ENCODE assay signal across 22 cellular contexts in the genomic region with DNA sequence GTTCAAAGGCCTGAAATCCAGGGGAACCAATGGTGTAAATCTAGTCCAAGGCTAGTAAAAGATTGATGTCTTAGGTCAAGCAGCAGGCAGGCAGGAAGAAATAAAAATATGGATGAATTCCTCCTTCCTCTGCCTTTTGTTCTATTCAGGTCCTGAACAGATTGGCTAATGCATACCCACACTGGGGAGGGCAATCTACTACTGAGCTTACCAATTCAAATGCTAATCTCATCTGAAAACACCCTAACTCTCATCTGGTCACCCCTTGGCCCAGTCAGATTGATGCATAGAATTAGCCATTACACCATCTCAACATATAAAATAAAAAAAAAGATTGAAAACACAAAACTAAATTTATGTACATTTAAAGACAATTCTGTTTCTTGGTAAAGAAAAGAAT. TPM values are rescaled to one million over a fixed set of nuclear protein-coding genes. Genes with fewer than 3 reads are reported as not detected.
A peak's percentile ranks its signal among the peaks of the same experiment; 100 is the strongest.
DNase-seq lines count a peak whose midpoint lies in the region; ATAC-seq, FAIRE-seq and TF ChIP-seq lines count a peak whose summit lies in the region.
"Had no signal": no experiment of that assay in that cellular context is flagged by ENCODE, and none has a peak within 500 bp of the region (broad histone marks: within the 10 kb centered on the region; RNA-seq: fewer than 3 reads in every experiment).

No MANE protein-coding gene starts in this region.

- H3K4me2 ChIP-seq in H1 (ENCODE audit: insufficient read depth in 1 of 2, low read depth in 2 of 2, low read length in 2 of 2): peak overlapping the region; percentile 37 to 65; a peak in 3 of 4 replicates

- H3K4me3 Mint-ChIP-seq in CD14-positive monocyte: no peak overlapping the region
- H3K4me3 Mint-ChIP-seq in activated CD8-positive, alpha-beta T cell treated with anti-CD3 and anti-CD28 coated beads for 36 hours: no peak overlapping the region
- H3K4me3 Mint-ChIP-seq: CD8-positive, alpha-beta T cell had no signal

- no peak for TF ChIP-seq POLR2A in H1 (IDR thresholded peaks at IDR 0.05; ENCODE audit: control extremely low read depth in 1 of 2, low read depth in 2 of 2, low read length in 2 of 2)

- peak overlapping the region; percentile 88; the same call in 1 of the 2 replicates for H2BK5ac ChIP-seq in H1 (ENCODE audit: low read depth, low read length)

- H3K27me3 ChIP-seq in HUES48 (ENCODE audit: control insufficient read depth, insufficient read depth, low read length) (no peaks in the 10 kb centered on the region), H1 (replicated peaks in 1 of 4; ENCODE audit: control insufficient read depth in 3 of 4, extremely low read depth in 1 of 4, insufficient read depth in 3 of 4, low read length in 3 of 4) (no peaks in the 10 kb centered on the region), iPS DF 6.9 (ENCODE audit: control insufficient read depth, insufficient read depth, low read length) (no peaks in the 10 kb centered on the region)
- H3K27me3 ChIP-seq: BE2C had no signal

- no peak overlapping the region for H3K23ac ChIP-seq in H1 (ENCODE audit: insufficient read length)

- H4K20me1 ChIP-seq in H1 (replicated peaks in 1 of 2; ENCODE audit: control insufficient read depth in 1 of 2, insufficient read depth in 2 of 2, low read length in 2 of 2): no peaks in the 10 kb centered on the region

- H3K14ac ChIP-seq in H1 (ENCODE audit: insufficient read length): no peak overlapping the region

- TF ChIP-seq RAD21 in H1 (IDR thresholded peaks at IDR 0.05 in 1 of 2, conservative IDR thresholded peaks at IDR 0.05 in 1 of 2; ENCODE audit: low read depth in 2 of 2, low read length in 2 of 2): no peak

- H4K91ac ChIP-seq in H1 (replicated peaks; ENCODE audit: insufficient read length, low read length): peak overlapping the region; percentile 90

- no peaks in the 10 kb centered on the region for H3K36me3 ChIP-seq in HUES48 (ENCODE audit: control insufficient read depth, insufficient read depth, low read length)
- H3K36me3 ChIP-seq in H1 (ENCODE audit: control insufficient read depth in 2 of 4, insufficient read depth in 4 of 4, low read length in 3 of 4): no peaks in the 10 kb centered on the region; a peak in 1 of 8 replicates
- no peaks in the 10 kb centered on the region for H3K36me3 ChIP-seq in iPS DF 6.9 (ENCODE audit: control insufficient read depth, insufficient read depth, low read length)
- H3K36me3 ChIP-seq: BE2C, HAP-1 had no signal

- no peak overlapping the region for H3K9ac ChIP-seq in HUES48 (ENCODE audit: low read depth, low read length)
- no peak overlapping the region for H3K9ac ChIP-seq in H1 (replicated peaks in 1 of 4; ENCODE audit: extremely low read depth in 1 of 4, low read depth in 3 of 4, low read length in 3 of 4)
- H3K9ac ChIP-seq: GM23248 had no signal

- peak overlapping the region; percentile 27 for H3K4ac ChIP-seq in H1 (replicated peaks; ENCODE audit: insufficient read length, low read depth, low read length)

- intact Hi-C loops in CD14-positive monocyte (cut with micrococcal nuclease): no loop called here
- intact Hi-C loops in activated CD8-positive, alpha-beta T cell treated with anti-CD3 and anti-CD28 coated beads for 36 hours (cut with micrococcal nuclease): no loop called here

- no peak for FAIRE-seq in H1 (lab: Jason Lieb, UNC)
- FAIRE-seq: A204.1, D721Med, G401.6, GM12891 had no signal

- H3K4me1 ChIP-seq in HUES48 (ENCODE audit: control insufficient read depth, insufficient read depth, low read length) (peaks cover 18% of the 10 kb centered on the region), H1 (replicated peaks in 1 of 4; ENCODE audit: control insufficient read depth in 3 of 4, insufficient read depth in 4 of 4, low read length in 3 of 4) (peaks cover 0 to 5% (median 2%) of the 10 kb centered on the region in 4 experiments; a peak in 3 of 7 replicates), iPS DF 6.9 (ENCODE audit: control insufficient read depth, insufficient read depth, low read length) (no peaks in the 10 kb centered on the region; the same call in 1 of the 2 replicates)
- H3K4me1 ChIP-seq: BE2C had no signal

- peak overlapping the region; percentile 71; the same call in 1 of the 2 replicates for H2BK12ac ChIP-seq in H1 (ENCODE audit: low read depth, low read length)

- peak overlapping the region; percentile 37 for H4K5ac ChIP-seq in H1 (ENCODE audit: insufficient read length, low read depth, low read length)

- H3K36me3 Mint-ChIP-seq in CD14-positive monocyte: peaks cover 4 to 11% of the 10 kb centered on the region in 2 donors
- no peaks in the 10 kb centered on the region for H3K36me3 Mint-ChIP-seq in activated CD8-positive, alpha-beta T cell treated with anti-CD3 and anti-CD28 coated beads for 36 hours (ENCODE audit: low read depth)
- H3K36me3 Mint-ChIP-seq: CD8-positive, alpha-beta T cell had no signal

- 0 out of 2 replicates have a peak overlapping the region, but pooled peaks have one; percentile 70 for H2AK5ac ChIP-seq in H1 (ENCODE audit: low read depth, low read length)

- no peak overlapping the region for H3K56ac ChIP-seq in H1 (replicated peaks; ENCODE audit: insufficient read length, low read depth, low read length)

- H4K8ac ChIP-seq in H1 (ENCODE audit: extremely low read depth, insufficient read depth, low read length): no peak overlapping the region

- no peaks in the 10 kb centered on the region for H3K9me3 ChIP-seq in HUES48 (ENCODE audit: control insufficient read depth, insufficient read depth, low read length)
- H3K9me3 ChIP-seq in H1 (ENCODE audit: insufficient read depth in 2 of 2, low read depth in 1 of 2, low read length in 1 of 2): no peaks in the 10 kb centered on the region
- no peaks in the 10 kb centered on the region for H3K9me3 ChIP-seq in iPS DF 6.9 (ENCODE audit: control insufficient read depth, insufficient read depth, low read length)
- H3K9me3 ChIP-seq: BE2C, HAP-1 had no signal

- peaks cover 0 to 4% (median 0%) of the 10 kb centered on the region in 7 donors for H3K9me3 Mint-ChIP-seq in CD14-positive monocyte
- H3K9me3 Mint-ChIP-seq in activated CD8-positive, alpha-beta T cell treated with anti-CD3 and anti-CD28 coated beads for 36 hours: no peaks in the 10 kb centered on the region
- H3K9me3 Mint-ChIP-seq: CD8-positive, alpha-beta T cell had no signal

- H2BK20ac ChIP-seq in H1 (ENCODE audit: low read length): no peak overlapping the region; the same call in 1 of the 2 replicates

- DNase-seq in H1 (ENCODE audit: low read depth in 1 of 2, low spot score in 2 of 2): no peak
- DNase-seq in iPS DF 6.9 (ENCODE audit: low read depth, low spot score): peak; percentile 37
- no peak for DNase-seq in CD14-positive monocyte (ENCODE audit: low spot score)
- no peak for DNase-seq in glomerular visceral epithelial cell (ENCODE audit: extremely low spot score)
- DNase-seq in activated CD8-positive, alpha-beta T cell treated with anti-CD3 and anti-CD28 coated beads for 36 hours: no peak
- DNase-seq: BE2C; CD8-positive, alpha-beta T cell; COR-L47; DMS153; DMS79 treated with DMSO at 0.1 percent for 48 hours; EL; GM23248 had no signal

- H3K4me3 ChIP-seq in HUES48 (ENCODE audit: low read depth, low read length) (peak overlapping the region; percentile 34; the same call in 1 of the 2 replicates), H1 (ENCODE audit: extremely low read depth in 1 of 4, insufficient read depth in 2 of 4, low read depth in 3 of 4, low read length in 4 of 4) (peak overlapping the region in 1 of 4 experiments; percentile 31; a peak in 1 of 8 replicates), iPS DF 6.9 (ENCODE audit: low read length) (no peak overlapping the region)
- H3K4me3 ChIP-seq: GM23248, HAP-1 had no signal

- no peak overlapping the region for H2AFZ ChIP-seq in H1 (ENCODE audit: low read length)
- H2AFZ ChIP-seq: GM23248 had no signal

- CTCF ChIA-PET in H1 (lab: Charles Lee; ENCODE audit: partially characterized antibody): interaction anchor here (0.7 kb wide), 1 partner anchor 20 kb away, joined by 3 read pairs; no protein-coding TSS in a partner anchor
- CTCF ChIA-PET in activated CD8-positive, alpha-beta T cell treated with anti-CD3 and anti-CD28 coated beads for 36 hours (lab: Charles Lee): no interaction called here

- no peaks in the 10 kb centered on the region for H3K23me2 ChIP-seq in H1 (ENCODE audit: low read depth, low read length)

- TF ChIP-seq EP300 in H1 (IDR thresholded peaks at IDR 0.05; ENCODE audit: borderline replicate concordance in 1 of 2, low read depth in 2 of 2, low read length in 2 of 2): no peak

- peak overlapping the region; percentile 55; the same call in 1 of the 2 replicates for H3K18ac ChIP-seq in H1 (ENCODE audit: extremely low read depth, low read length)

- peak overlapping the region; percentile 96 for H2BK120ac ChIP-seq in H1 (replicated peaks; ENCODE audit: low read depth, low read length)

- no peaks in the 10 kb centered on the region for H3K79me2 ChIP-seq in H1 (ENCODE audit: control insufficient read depth in 1 of 2, insufficient read depth in 2 of 2, low read length in 2 of 2)

- ATAC-seq in activated CD8-positive, alpha-beta T cell treated with anti-CD3 and anti-CD28 coated beads for 36 hours: no peak
- ATAC-seq in GM19395 (IDR thresholded peaks at IDR 0.05; ENCODE audit: unreplicated experiment): no peak
- ATAC-seq: CD8-positive, alpha-beta T cell had no signal

- H2BK15ac ChIP-seq in H1 (ENCODE audit: low read length): no peak overlapping the region

- H3K27ac ChIP-seq in HUES48 (ENCODE audit: low read depth, low read length) (peak overlapping the region; percentile 71), H1 (ENCODE audit: low read depth, low read length) (no peak overlapping the region), iPS DF 6.9 (ENCODE audit: low read length) (no peak overlapping the region)
- H3K27ac ChIP-seq: C4-2B, GM23248 had no signal

- POLR2A ChIA-PET in H1 (lab: Charles Lee; ENCODE audit: partially characterized antibody): interaction anchor here (1.2 kb wide), 1 partner anchor 589 kb away, joined by 3 read pairs; no protein-coding TSS in a partner anchor
- POLR2A ChIA-PET in activated CD8-positive, alpha-beta T cell treated with anti-CD3 and anti-CD28 coated beads for 36 hours (lab: Charles Lee): no interaction called here

- H3K4me1 Mint-ChIP-seq in CD14-positive monocyte: peaks cover 10% of the 10 kb centered on the region
- H3K4me1 Mint-ChIP-seq in activated CD8-positive, alpha-beta T cell treated with anti-CD3 and anti-CD28 coated beads for 36 hours (ENCODE audit: low read depth): no peaks in the 10 kb centered on the region

- no peak overlapping the region for H3K27ac Mint-ChIP-seq in CD14-positive monocyte
- no peak overlapping the region for H3K27ac Mint-ChIP-seq in activated CD8-positive, alpha-beta T cell treated with anti-CD3 and anti-CD28 coated beads for 36 hours
- H3K27ac Mint-ChIP-seq: CD8-positive, alpha-beta T cell had no signal

- no peaks in the 10 kb centered on the region for H3K79me1 ChIP-seq in H1 (ENCODE audit: low read depth, low read length)

- peaks cover 0 to 7% (median 6%) of the 10 kb centered on the region in 3 donors for H3K27me3 Mint-ChIP-seq in CD14-positive monocyte (ENCODE audit: low read depth in 3 of 3)
- peaks cover 20% of the 10 kb centered on the region for H3K27me3 Mint-ChIP-seq in activated CD8-positive, alpha-beta T cell treated with anti-CD3 and anti-CD28 coated beads for 36 hours

- TF ChIP-seq CTCF in H1 (IDR thresholded peaks at IDR 0.05; ENCODE audit: control extremely low read depth in 1 of 3, insufficient read depth in 1 of 3, low read depth in 1 of 3, low read length in 3 of 3) (no peak), CD14-positive monocyte (IDR thresholded peaks at IDR 0.05) (no peak)
- TF ChIP-seq CTCF in activated CD8-positive, alpha-beta T cell treated with anti-CD3 and anti-CD28 coated beads for 36 hours (IDR thresholded peaks at IDR 0.05): no peak

RNA-seq across cellular contexts. Expression of gene CLEC6A, which starts 19.7 kb away (rescaled TPM):
- total RNA-seq in H1 (2021; fragmentation: NEBNext Ultra II Directional; extraction: Animal tissue kit (Norgen Biotek cat#: 25700)): not detected in 2 replicates
- polyA plus RNA-seq in H1 (2011; rRNA removed) (not detected in 2 replicates), CD14-positive monocyte (1 to 10 TPM; 3.2 to 6.3 TPM)
- not detected for polyA plus RNA-seq in H1 (2011; cell fraction: cytosol; rRNA removed)
- not detected for polyA plus RNA-seq in H1 (2011; cell fraction: nucleus; rRNA removed)
- not detected in 4 replicates for polyA plus RNA-seq in H1 (2012, experiment 1 of 2)
- polyA plus RNA-seq in H1 (2012, experiment 2 of 2): not detected
- polyA plus RNA-seq in H1 (2013, experiment 1 of 2): 0.10 TPM
- 0.06 TPM for polyA plus RNA-seq in H1 (2013, experiment 2 of 2)
- 0.10 TPM in 1 of 2 replicates, not detected in the other for polyA minus RNA-seq in H1 (2011; rRNA and poly(A)+ RNA removed)
- polyA minus RNA-seq in H1 (2011; cell fraction: cytosol; rRNA and poly(A)+ RNA removed): not detected
- polyA minus RNA-seq in H1 (2011; cell fraction: nucleus; rRNA and poly(A)+ RNA removed): 0.70 TPM
- not detected for total RNA-seq in activated CD8-positive, alpha-beta T cell treated with anti-CD3 and anti-CD28 coated beads for 36 hours
- total RNA-seq: CD8-positive, alpha-beta T cell; GM23248; HT-29 had no signal
- polyA plus RNA-seq: AG04450, GM23248 had no signal

RNA-seq across cellular contexts. Expression of gene CLEC4D, which starts 37.8 kb away (rescaled TPM):
- not detected in 2 replicates for total RNA-seq in H1 (2021; fragmentation: NEBNext Ultra II Directional; extraction: Animal tissue kit (Norgen Biotek cat#: 25700))
- 0.03 and 0.14 TPM in 2 replicates for polyA plus RNA-seq in H1 (2011; rRNA removed)
- 0.18 TPM for polyA plus RNA-seq in H1 (2011; cell fraction: cytosol; rRNA removed)
- polyA plus RNA-seq in H1 (2011; cell fraction: nucleus; rRNA removed): 0.43 TPM
- 0.13 to 0.55 TPM (median 0.23 TPM) in 3 of 4 replicates, not detected in the other for polyA plus RNA-seq in H1 (2012, experiment 1 of 2)
- polyA plus RNA-seq in H1 (2012, experiment 2 of 2): not detected
- polyA plus RNA-seq in H1 (2013, experiment 1 of 2): 0.20 TPM
- polyA plus RNA-seq in H1 (2013, experiment 2 of 2): 0.11 TPM
- polyA minus RNA-seq in H1 (2011; rRNA and poly(A)+ RNA removed): 0.10 and 0.16 TPM in 2 replicates
- polyA minus RNA-seq in H1 (2011; cell fraction: cytosol; rRNA and poly(A)+ RNA removed): not detected
- polyA minus RNA-seq in H1 (2011; cell fraction: nucleus; rRNA and poly(A)+ RNA removed): not detected
- 10 to 100 TPM; 35.4 to 56.2 TPM for polyA plus RNA-seq in CD14-positive monocyte
- not detected for total RNA-seq in activated CD8-positive, alpha-beta T cell treated with anti-CD3 and anti-CD28 coated beads for 36 hours
- total RNA-seq: CD8-positive, alpha-beta T cell; GM23248; HT-29 had no signal
- polyA plus RNA-seq: AG04450, GM23248 had no signal
